16 cellular contexts compared by ENCODE assay signal in the genomic region with DNA sequence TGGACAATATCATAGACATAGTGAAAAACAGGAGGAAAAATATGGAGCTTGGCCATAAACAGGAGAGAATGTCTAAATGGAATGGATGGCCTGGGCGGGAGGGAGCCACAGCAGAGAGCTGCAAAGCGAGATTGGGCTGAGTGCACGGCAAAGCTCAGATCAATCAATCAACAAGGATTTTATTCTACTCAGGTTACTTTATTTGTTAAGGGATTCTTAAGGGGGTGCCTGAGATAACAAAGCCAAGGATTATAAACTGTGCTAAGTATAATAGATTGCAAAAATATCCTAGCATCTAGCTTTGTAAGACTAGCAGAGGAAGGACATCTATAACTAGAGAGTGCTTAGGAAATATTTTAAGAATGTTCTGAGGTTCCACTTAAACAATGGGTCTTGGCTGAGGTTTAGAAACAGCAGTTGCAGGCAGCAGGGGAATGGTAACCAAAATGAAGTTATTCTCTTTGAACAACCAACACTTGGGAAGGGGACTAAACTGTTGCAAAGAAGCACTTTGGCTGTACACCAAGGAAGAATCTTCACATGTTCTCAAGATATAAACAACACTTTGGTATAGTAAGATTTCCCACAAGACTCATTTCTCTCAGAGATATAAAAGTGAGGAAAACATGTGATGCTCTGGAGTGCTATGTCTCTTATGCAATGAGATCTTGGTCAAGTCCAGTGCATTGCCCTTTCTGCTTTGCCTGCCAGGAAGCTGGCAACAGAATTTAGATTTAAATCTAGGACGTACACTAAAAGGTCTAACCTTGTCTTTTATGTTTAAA. TPM values are rescaled to one million over a fixed set of nuclear protein-coding genes. Genes with fewer than 3 reads are reported as not detected.
DNase-seq lines count a peak whose midpoint lies in the region; ATAC-seq and TF ChIP-seq lines count a peak whose summit lies in the region.
"Had no signal": no experiment of that assay in that cellular context is flagged by ENCODE, and none has a peak within 500 bp of the region (broad histone marks: within the 10 kb centered on the region; RNA-seq: fewer than 3 reads in every experiment).

No MANE protein-coding gene starts in this region.

- H3K4me3 ChIP-seq in WERI-Rb-1 (ENCODE audit: low read depth, low read length): no peak overlapping the region
- H3K4me3 ChIP-seq: esophagus squamous epithelium had no signal

- no peak for TF ChIP-seq CTCF in WERI-Rb-1 (IDR thresholded peaks at IDR 0.05; ENCODE audit: low read depth, low read length)

- ATAC-seq in sciatic nerve (peak; percentile 76), GM18867 (IDR thresholded peaks at IDR 0.05; ENCODE audit: unreplicated experiment) (no peak), HG02678 (IDR thresholded peaks at IDR 0.05; ENCODE audit: unreplicated experiment) (no peak)
- ATAC-seq: naive thymus-derived CD8-positive, alpha-beta T cell; PC-3 had no signal

- intact Hi-C loops in sciatic nerve (cut with DNase I): no loop called here

- no peaks in the 10 kb centered on the region for H3K27me3 ChIP-seq in WERI-Rb-1 (ENCODE audit: insufficient read depth, low read depth, severe bottlenecking)
- H3K27me3 ChIP-seq: esophagus squamous epithelium had no signal

- H3K27ac ChIP-seq in WERI-Rb-1: no peak overlapping the region

- no peaks in the 10 kb centered on the region for H3K9me3 ChIP-seq in WERI-Rb-1 (ENCODE audit: severe bottlenecking)
- H3K9me3 ChIP-seq: esophagus squamous epithelium had no signal

- DNase-seq in GM04504 (ENCODE audit: low read depth) (peak; percentile 25), WERI-Rb-1 (peak; percentile 58), iPS-NIHi11 (ENCODE audit: low spot score) (peak; percentile 28), sciatic nerve (ENCODE audit: low spot score) (no peak), NCI-H446 (lab: John Stamatoyannopoulos, UW) (no peak), GDM1 (lab: John Stamatoyannopoulos, UW) (no peak)
- DNase-seq: activated CD4-positive, alpha-beta memory T cell treated with anti-CD3 and anti-CD28 coated beads, Interleukin-2, amount 10 ng/mL, durations not matched to agents 7 days and 5 days; activated gamma-delta T cell; CD4-positive, CD25-positive, alpha-beta regulatory T cell; esophagus squamous epithelium; naive thymus-derived CD8-positive, alpha-beta T cell; PC-3; substantia nigra; T-helper 2 cell had no signal

- no peaks in the 10 kb centered on the region for H3K36me3 ChIP-seq in WERI-Rb-1
- H3K36me3 ChIP-seq: esophagus squamous epithelium had no signal

RNA-seq across cellular contexts. Expression of gene TMEM212, which starts 35.5 kb away (rescaled TPM):
- total RNA-seq in sciatic nerve: not detected
- total RNA-seq: activated CD4-positive, alpha-beta memory T cell treated with anti-CD3 and anti-CD28 coated beads, Interleukin-2, amount 10 ng/mL, durations not matched to agents 7 days and 5 days; CD4-positive, CD25-positive, alpha-beta regulatory T cell; esophagus squamous epithelium; naive thymus-derived CD8-positive, alpha-beta T cell; PC-3 had no signal

Comparison
In these comparisons a context has a peak if more than half of its experiments do, and no peak if none do; other contexts are left out.
1. DNase-seq: peak in GM04504 (single experiment), WERI-Rb-1 (single experiment) and iPS-NIHi11 (single experiment); none in sciatic nerve (single experiment), NCI-H446 (0 of 2) and GDM1 (single experiment).